ENCODE assay signal across 30 cellular contexts in the genomic region with DNA sequence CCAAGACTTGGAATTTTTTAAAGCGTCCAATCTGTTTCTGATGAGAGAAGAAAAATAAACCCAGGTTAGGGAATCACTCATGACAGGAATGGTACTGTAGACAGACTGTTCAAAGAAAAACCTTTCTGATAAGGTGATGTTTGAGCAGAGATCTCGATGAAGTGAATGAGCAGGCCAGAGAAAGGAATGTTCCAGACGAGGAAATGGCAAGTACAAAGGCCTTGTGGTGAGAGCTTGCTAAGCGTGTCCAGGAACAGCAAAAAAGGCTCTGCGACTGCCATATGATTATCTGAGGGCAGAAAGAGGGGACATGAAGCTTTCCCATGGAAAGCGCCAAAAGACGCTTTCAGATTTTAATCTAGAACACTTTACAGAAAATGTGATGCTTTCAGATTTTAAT.
"Had no signal": no experiment of that assay in that cellular context is flagged by ENCODE, and none has a peak within 500 bp of the region (broad histone marks: within the 10 kb centered on the region; RNA-seq: fewer than 3 reads in every experiment).

No MANE protein-coding gene starts in this region.

- ATAC-seq: activated CD8-positive, alpha-beta memory T cell treated with anti-CD3 and anti-CD28 coated beads, Interleukin-2, amount 10 ng/mL, durations not matched to agents 7 days and 5 days; activated naive CD4-positive, alpha-beta T cell treated with anti-CD3 and anti-CD28 coated beads, Interleukin-2, amount 50 U/mL, for 72 hours; activated naive CD8-positive, alpha-beta T cell treated with anti-CD3 and anti-CD28 coated beads, Interleukin-2, amount 50 U/mL, for 24 hours; WTC11 had no signal

- H3K4me1 ChIP-seq: colonic mucosa, Peyer's patch, SJCRH30 had no signal

- H3K27me3 ChIP-seq: brain microvascular endothelial cell, colonic mucosa, Peyer's patch, SJCRH30 had no signal

- H3K4me3 ChIP-seq: colonic mucosa, Peyer's patch, SJCRH30 had no signal

- H3K36me3 Mint-ChIP-seq: activated CD8-positive, alpha-beta memory T cell treated with anti-CD3 and anti-CD28 coated beads, Interleukin-2, amount 10 ng/mL, durations not matched to agents 7 days and 5 days; activated naive CD4-positive, alpha-beta T cell treated with anti-CD3 and anti-CD28 coated beads, Interleukin-2, amount 50 U/mL, for 72 hours; WTC11 had no signal

- DNase-seq: activated CD4-positive, alpha-beta T cell treated with anti-CD3 and anti-CD28 coated beads for 48 hours; activated CD4-positive, alpha-beta T cell treated with anti-CD3 and anti-CD28 coated beads, Interleukin-2, amount 50 U/mL, for 4 hours; activated CD4-positive, CD25-positive, alpha-beta regulatory T cell treated with anti-CD3 and anti-CD28 coated beads, Interleukin-2, amount 50 U/mL, for 72 hours; activated CD8-positive, alpha-beta memory T cell treated with anti-CD3 and anti-CD28 coated beads, Interleukin-2, amount 10 ng/mL, durations not matched to agents 7 days and 5 days; activated effector memory CD4-positive, alpha-beta T cell treated with anti-CD3 and anti-CD28 coated beads, Interleukin-2, amount 50 U/mL, for 16 hours; activated naive CD4-positive, alpha-beta T cell treated with Interleukin-2 at 50 U/mL for 16 hours; activated naive CD8-positive, alpha-beta T cell treated with anti-CD3 and anti-CD28 coated beads, Interleukin-2, amount 50 U/mL, for 24 hours; activated T-cell treated with anti-CD3 and anti-CD28 coated beads, Interleukin-2, amount 50 U/mL, for 4 hours; amniotic stem cell; brain microvascular endothelial cell; cerebellar nuclear complex; colonic mucosa; Karpas-422; NCI-H1092 treated with DMSO at 0.1 percent for 48 hours; NCI-H1417 treated with DMSO at 0.1 percent for 48 hours; NCI-H1694; NCI-H2029; NCI-H2107; NCI-H2171 treated with DMSO at 0.1 percent for 48 hours; NCI-H226; NCI-H526; NCI-H774; OCI-M1; Peyer's patch; Right ventricle myocardium superior; SJCRH30; SK-N-SH had no signal

- H3K36me3 ChIP-seq: brain microvascular endothelial cell, colonic mucosa, Peyer's patch, SJCRH30 had no signal

- H3K9ac ChIP-seq: SK-N-SH had no signal

- H3K4me2 ChIP-seq: SK-N-SH had no signal

- H3K27ac Mint-ChIP-seq: activated CD8-positive, alpha-beta memory T cell treated with anti-CD3 and anti-CD28 coated beads, Interleukin-2, amount 10 ng/mL, durations not matched to agents 7 days and 5 days; activated naive CD4-positive, alpha-beta T cell treated with anti-CD3 and anti-CD28 coated beads, Interleukin-2, amount 50 U/mL, for 72 hours; activated naive CD8-positive, alpha-beta T cell treated with anti-CD3 and anti-CD28 coated beads, Interleukin-2, amount 50 U/mL, for 24 hours; WTC11 had no signal

- H3K27ac ChIP-seq: brain microvascular endothelial cell, colonic mucosa, Peyer's patch, RWPE1, SJCRH30 had no signal

- H3K9me3 Mint-ChIP-seq: activated naive CD8-positive, alpha-beta T cell treated with anti-CD3 and anti-CD28 coated beads, Interleukin-2, amount 50 U/mL, for 24 hours; activated T-cell treated with anti-CD3 and anti-CD28 coated beads, Interleukin-2, amount 50 U/mL, for 4 hours; WTC11 had no signal

- H3K4me3 Mint-ChIP-seq: activated CD8-positive, alpha-beta memory T cell treated with anti-CD3 and anti-CD28 coated beads, Interleukin-2, amount 10 ng/mL, durations not matched to agents 7 days and 5 days; activated naive CD8-positive, alpha-beta T cell treated with anti-CD3 and anti-CD28 coated beads, Interleukin-2, amount 50 U/mL, for 24 hours; activated T-cell treated with anti-CD3 and anti-CD28 coated beads, Interleukin-2, amount 50 U/mL, for 4 hours; WTC11 had no signal

- H3K9me3 ChIP-seq: colonic mucosa, Peyer's patch, SJCRH30, SK-N-SH had no signal
